Comparison of ENCODE assay signal across 23 cellular contexts in genomic region chr4:107117726-107118125, GRCh38.
"Had no signal": no experiment of that assay in that cellular context is flagged by ENCODE, and none has a peak within 500 bp of the region (broad histone marks: within the 10 kb centered on the region; RNA-seq: fewer than 3 reads in every experiment).

No MANE protein-coding gene starts in this region.

- H3K4me2 ChIP-seq: hepatocyte had no signal

- H3K27ac Mint-ChIP-seq: dendritic cell treated with granulocyte-macrophage colony-stimulating factor and Interleukin-4, amounts not matched to agents 40 ng/mL and 50 ng/mL, for 4 days; effector memory CD8-positive, alpha-beta T cell; endodermal cell; immature natural killer cell; memory B cell had no signal

- H3K27me3 ChIP-seq: colonic mucosa, esophagus muscularis mucosa, foreskin keratinocyte, gastroesophageal sphincter, heart left ventricle, hepatocyte, left lung had no signal

- H3K4me1 Mint-ChIP-seq: immature natural killer cell, memory B cell had no signal

- H3K4me1 ChIP-seq: colonic mucosa, foreskin keratinocyte, left lung, lower lobe of right lung had no signal

- H3K4me3 Mint-ChIP-seq: dendritic cell treated with granulocyte-macrophage colony-stimulating factor and Interleukin-4, amounts not matched to agents 40 ng/mL and 50 ng/mL, for 4 days; effector memory CD8-positive, alpha-beta T cell; endodermal cell; immature natural killer cell; memory B cell had no signal

- H3K36me3 ChIP-seq: colonic mucosa, esophagus muscularis mucosa, gastroesophageal sphincter, heart left ventricle, left lung, lower lobe of right lung had no signal

- H2AFZ ChIP-seq: hepatocyte had no signal

- DNase-seq: colonic mucosa; cortex of kidney; effector CD8-positive, alpha-beta T cell; effector memory CD8-positive, alpha-beta T cell; endodermal cell; foreskin keratinocyte; heart left ventricle; hypothalamus; immature natural killer cell; islet precursor cell; kidney; kidney glomerular epithelial cell; left lung; left ventricle myocardium superior; lower lobe of right lung; mammary epithelial cell; mesendoderm; midbrain had no signal

- ATAC-seq: effector memory CD8-positive, alpha-beta T cell; foreskin keratinocyte; gastroesophageal sphincter; heart left ventricle; left lung; left ventricle myocardium superior; lower lobe of right lung had no signal

- H3K9me3 ChIP-seq: colonic mucosa, esophagus muscularis mucosa, gastroesophageal sphincter, left lung, lower lobe of right lung had no signal

- H3K79me2 ChIP-seq: hepatocyte had no signal

- H3K27ac ChIP-seq: colonic mucosa, esophagus muscularis mucosa, foreskin keratinocyte, gastroesophageal sphincter, heart left ventricle, hepatocyte, left lung, lower lobe of right lung had no signal

- H3K27me3 Mint-ChIP-seq: dendritic cell treated with granulocyte-macrophage colony-stimulating factor and Interleukin-4, amounts not matched to agents 40 ng/mL and 50 ng/mL, for 4 days; effector memory CD8-positive, alpha-beta T cell; memory B cell had no signal

- H3K4me3 ChIP-seq: colonic mucosa, esophagus muscularis mucosa, gastroesophageal sphincter, heart left ventricle, hepatocyte, left lung, lower lobe of right lung had no signal

- H3K36me3 Mint-ChIP-seq: immature natural killer cell, memory B cell had no signal
